Comparison of ENCODE assay signal across 2 cellular contexts in genomic region chr7:157416011-157416410, GRCh38.
TF ChIP-seq lines count a peak whose summit lies in the region.

No MANE protein-coding gene starts in this region.

TF ChIP-seq in GM23338, 12 proteins besides CTCF, POLR2A, EP300 and RAD21:
- TF ChIP-seq CREB1 (CRISPR knock-in tag; IDR thresholded peaks at IDR 0.05; ENCODE audit: low read depth) = no peak
- no peak for TF ChIP-seq STAT1 (IDR thresholded peaks at IDR 0.05; ENCODE audit: unreplicated experiment)
- no peak for TF ChIP-seq EZH2phosphoT487 (IDR thresholded peaks at IDR 0.05; ENCODE audit: unreplicated experiment)
- no peak for TF ChIP-seq ZNF462 (CRISPR knock-in tag; IDR thresholded peaks at IDR 0.05)
- TF ChIP-seq ZNF114 (CRISPR knock-in tag; IDR thresholded peaks at IDR 0.05) = no peak
- TF ChIP-seq NANOG (IDR thresholded peaks at IDR 0.05; ENCODE audit: borderline replicate concordance) = no peak
- no peak for TF ChIP-seq JUNB (IDR thresholded peaks at IDR 0.05; ENCODE audit: unreplicated experiment)
- TF ChIP-seq REST (IDR thresholded peaks at IDR 0.05; ENCODE audit: unreplicated experiment) = no peak
- TF ChIP-seq ETS1 (IDR thresholded peaks at IDR 0.05) = no peak
- no peak for TF ChIP-seq POLR2AphosphoS5 (IDR thresholded peaks at IDR 0.05; ENCODE audit: low read depth)
- TF ChIP-seq ZNF331 (CRISPR knock-in tag; IDR thresholded peaks at IDR 0.05; ENCODE audit: low read depth) = no peak
- TF ChIP-seq EZH2 (IDR thresholded peaks at IDR 0.05; ENCODE audit: low read depth, unreplicated experiment) = no peak

TF ChIP-seq in GM12878, 131 proteins besides CTCF, POLR2A, EP300 and RAD21:
- TF ChIP-seq BCL3 (IDR thresholded peaks at IDR 0.05; ENCODE audit: borderline replicate concordance, insufficient read depth, low read depth, low read length, poor library complexity, severe bottlenecking) (peak; percentile 71), FOS (IDR thresholded peaks at IDR 0.05; ENCODE audit: borderline replicate concordance, extremely low read depth, insufficient read length) (no peak), TCF3 (IDR thresholded peaks at IDR 0.05; ENCODE audit: borderline replicate concordance, insufficient read depth, low read depth, low read length) (peak; percentile 69; the same call in 1 of the 2 replicates), KAT2A (conservative IDR thresholded peaks at IDR 0.05; ENCODE audit: control insufficient read depth, low read depth, low read length) (no peak), DPF2 (IDR thresholded peaks at IDR 0.05) (no peak), SMAD1 (IDR thresholded peaks at IDR 0.05; ENCODE audit: low read depth, partially characterized antibody) (no peak)
TF ChIP-seq in GM12878: peak in this region for 2.
